18 cellular contexts compared by ENCODE assay signal in genomic region chr7:33909312-33909711, GRCh38.
"Had no signal": no experiment of that assay in that cellular context is flagged by ENCODE, and none has a peak within 500 bp of the region (broad histone marks: within the 10 kb centered on the region; RNA-seq: fewer than 3 reads in every experiment).

No MANE protein-coding gene starts in this region.

- H3K27ac ChIP-seq: breast epithelium, psoas muscle, suprapubic skin, upper lobe of right lung had no signal

- H3K4me3 Mint-ChIP-seq: natural killer cell treated with Interleukin-12 subunit alpha and Interleukin-12 subunit beta and Interleukin-15 and Interleukin-18, amount 100 ng/mL, for 72 hours; T-cell had no signal

- H3K9me3 Mint-ChIP-seq: natural killer cell treated with Interleukin-12 subunit alpha and Interleukin-12 subunit beta and Interleukin-15 and Interleukin-18, amount 100 ng/mL, for 72 hours; T-cell had no signal

- H3K36me3 ChIP-seq: breast epithelium, suprapubic skin, upper lobe of right lung had no signal

- H3K9me3 ChIP-seq: breast epithelium, psoas muscle, suprapubic skin, upper lobe of right lung had no signal

- H3K36me3 Mint-ChIP-seq: natural killer cell treated with Interleukin-12 subunit alpha and Interleukin-12 subunit beta and Interleukin-15 and Interleukin-18, amount 100 ng/mL, for 72 hours; T-cell had no signal

- ATAC-seq: left lobe of liver; natural killer cell treated with Interleukin-12 subunit alpha and Interleukin-12 subunit beta and Interleukin-15 and Interleukin-18, amount 100 ng/mL, for 72 hours; psoas muscle; T-cell; upper lobe of right lung had no signal

- H3K4me3 ChIP-seq: breast epithelium, psoas muscle, suprapubic skin, upper lobe of right lung had no signal

- DNase-seq: activated CD4-positive, alpha-beta T cell treated with anti-CD3 and anti-CD28 coated beads for 1 hour; activated CD4-positive, alpha-beta T cell treated with anti-CD3 and anti-CD28 coated beads, Interleukin-2, amount 50 U/mL, for 48 hours; activated gamma-delta T cell; activated T-cell treated with anti-CD3 and anti-CD28 coated beads, Interleukin-2, amount 50 U/mL, for 48 hours; aorta; glutamatergic neuron; mammary epithelial cell; occipital lobe; psoas muscle; stimulated activated CD4-positive, alpha-beta T cell treated with anti-CD3 and anti-CD28 coated beads, Interleukin-12 subunit alpha, Interleukin-12 subunit beta, amount 100 ng/mL, for 4 hours; stimulated activated naive CD4-positive, alpha-beta T cell; T-cell; T1000; upper lobe of right lung had no signal

- H3K4me1 ChIP-seq: breast epithelium, psoas muscle, upper lobe of right lung had no signal

- H3K27ac Mint-ChIP-seq: natural killer cell treated with Interleukin-12 subunit alpha and Interleukin-12 subunit beta and Interleukin-15 and Interleukin-18, amount 100 ng/mL, for 72 hours; T-cell had no signal
